In the genomic region with DNA sequence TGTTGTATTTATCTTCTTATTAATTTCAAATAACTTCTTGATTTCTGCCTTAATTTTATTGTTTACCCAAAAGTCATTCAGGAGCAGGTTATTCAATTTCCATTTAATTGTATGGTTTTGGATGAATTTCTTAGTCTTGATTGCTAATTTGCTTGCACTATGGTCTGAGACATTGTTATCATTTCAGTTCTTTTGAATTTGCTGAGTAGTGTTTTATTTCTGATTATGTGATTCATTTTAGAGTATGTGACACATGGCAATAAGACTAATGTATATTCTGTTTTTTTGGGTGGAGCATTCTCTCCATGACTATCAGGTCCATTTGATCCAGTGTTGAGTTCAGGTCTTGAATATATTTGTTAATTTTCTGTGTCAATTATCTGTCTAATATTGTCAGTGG, we compare ENCODE assay signal across 3 cellular contexts.
TF ChIP-seq lines count a peak whose summit lies in the region.

No MANE protein-coding gene starts in this region.

TF ChIP-seq in A549, 52 proteins besides CTCF, POLR2A, EP300 and RAD21:
- TF ChIP-seq HOXA7 (CRISPR knock-in tag; IDR thresholded peaks at IDR 0.05) (no peak), MAFK (IDR thresholded peaks at IDR 0.05; ENCODE audit: partially characterized antibody) (peak; percentile 40)

TF ChIP-seq in IMR-90, 13 proteins besides CTCF, POLR2A, EP300 and RAD21 (continued from another document):
- TF ChIP-seq MAFK (IDR thresholded peaks at IDR 0.05; ENCODE audit: low read depth, low read length): peak; percentile 58

TF ChIP-seq in K562, 482 proteins besides CTCF, POLR2A, EP300 and RAD21:
- TF ChIP-seq, protein P1, sequence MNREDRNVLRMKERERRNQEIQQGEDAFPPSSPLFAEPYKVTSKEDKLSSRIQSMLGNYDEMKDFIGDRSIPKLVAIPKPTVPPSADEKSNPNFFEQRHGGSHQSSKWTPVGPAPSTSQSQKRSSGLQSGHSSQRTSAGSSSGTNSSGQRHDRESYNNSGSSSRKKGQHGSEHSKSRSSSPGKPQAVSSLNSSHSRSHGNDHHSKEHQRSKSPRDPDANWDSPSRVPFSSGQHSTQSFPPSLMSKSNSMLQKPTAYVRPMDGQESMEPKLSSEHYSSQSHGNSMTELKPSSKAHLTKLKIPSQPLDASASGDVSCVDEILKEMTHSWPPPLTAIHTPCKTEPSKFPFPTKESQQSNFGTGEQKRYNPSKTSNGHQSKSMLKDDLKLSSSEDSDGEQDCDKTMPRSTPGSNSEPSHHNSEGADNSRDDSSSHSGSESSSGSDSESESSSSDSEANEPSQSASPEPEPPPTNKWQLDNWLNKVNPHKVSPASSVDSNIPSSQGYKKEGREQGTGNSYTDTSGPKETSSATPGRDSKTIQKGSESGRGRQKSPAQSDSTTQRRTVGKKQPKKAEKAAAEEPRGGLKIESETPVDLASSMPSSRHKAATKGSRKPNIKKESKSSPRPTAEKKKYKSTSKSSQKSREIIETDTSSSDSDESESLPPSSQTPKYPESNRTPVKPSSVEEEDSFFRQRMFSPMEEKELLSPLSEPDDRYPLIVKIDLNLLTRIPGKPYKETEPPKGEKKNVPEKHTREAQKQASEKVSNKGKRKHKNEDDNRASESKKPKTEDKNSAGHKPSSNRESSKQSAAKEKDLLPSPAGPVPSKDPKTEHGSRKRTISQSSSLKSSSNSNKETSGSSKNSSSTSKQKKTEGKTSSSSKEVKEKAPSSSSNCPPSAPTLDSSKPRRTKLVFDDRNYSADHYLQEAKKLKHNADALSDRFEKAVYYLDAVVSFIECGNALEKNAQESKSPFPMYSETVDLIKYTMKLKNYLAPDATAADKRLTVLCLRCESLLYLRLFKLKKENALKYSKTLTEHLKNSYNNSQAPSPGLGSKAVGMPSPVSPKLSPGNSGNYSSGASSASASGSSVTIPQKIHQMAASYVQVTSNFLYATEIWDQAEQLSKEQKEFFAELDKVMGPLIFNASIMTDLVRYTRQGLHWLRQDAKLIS (CRISPR knock-in tag; IDR thresholded peaks at IDR 0.05): no peak
- TF ChIP-seq COPS2 (conservative IDR thresholded peaks at IDR 0.05) (no peak), ZNF174 (CRISPR knock-in tag; IDR thresholded peaks at IDR 0.05) (no peak), PTTG1 (tag; IDR thresholded peaks at IDR 0.05; ENCODE audit: low read depth) (no peak), MAFF (IDR thresholded peaks at IDR 0.05; ENCODE audit: low read length) (peak; percentile 18; the same call in 1 of the 2 replicates), ZNF316 (IDR thresholded peaks at IDR 0.05) (peak; percentile 76), NCOA6 (IDR thresholded peaks at IDR 0.05) (no peak), ZNF696 (CRISPR knock-in tag; conservative IDR thresholded peaks at IDR 0.05) (no peak), ZNF224 (CRISPR knock-in tag; IDR thresholded peaks at IDR 0.05) (no peak), C11orf30 (IDR thresholded peaks at IDR 0.05; ENCODE audit: low read depth) (0 out of 2 replicates have a peak, but pooled peaks have one; percentile 44), XRCC4 (IDR thresholded peaks at IDR 0.05; ENCODE audit: extremely low read depth, insufficient read depth, insufficient read length) (no peak), NR2C2 (CRISPR knock-in tag; IDR thresholded peaks at IDR 0.05) (no peak), NR2C2 (tag; IDR thresholded peaks at IDR 0.05) (no peak), SMARCA4 (IDR thresholded peaks at IDR 0.05) (no peak), ZNF717 (CRISPR knock-in tag; IDR thresholded peaks at IDR 0.05) (no peak), NONO (IDR thresholded peaks at IDR 0.05; ENCODE audit: low read depth in 2 of 2, low read length in 1 of 2) (no peak), SPI1 (IDR thresholded peaks at IDR 0.05; ENCODE audit: borderline replicate concordance, low read depth, low read length) (no peak)
- TF ChIP-seq, protein P2, sequence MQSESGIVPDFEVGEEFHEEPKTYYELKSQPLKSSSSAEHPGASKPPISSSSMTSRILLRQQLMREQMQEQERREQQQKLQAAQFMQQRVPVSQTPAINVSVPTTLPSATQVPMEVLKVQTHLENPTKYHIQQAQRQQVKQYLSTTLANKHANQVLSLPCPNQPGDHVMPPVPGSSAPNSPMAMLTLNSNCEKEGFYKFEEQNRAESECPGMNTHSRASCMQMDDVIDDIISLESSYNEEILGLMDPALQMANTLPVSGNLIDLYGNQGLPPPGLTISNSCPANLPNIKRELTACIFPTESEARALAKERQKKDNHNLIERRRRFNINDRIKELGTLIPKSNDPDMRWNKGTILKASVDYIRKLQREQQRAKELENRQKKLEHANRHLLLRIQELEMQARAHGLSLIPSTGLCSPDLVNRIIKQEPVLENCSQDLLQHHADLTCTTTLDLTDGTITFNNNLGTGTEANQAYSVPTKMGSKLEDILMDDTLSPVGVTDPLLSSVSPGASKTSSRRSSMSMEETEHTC (IDR thresholded peaks at IDR 0.05): no peak
- TF ChIP-seq, protein P3, sequence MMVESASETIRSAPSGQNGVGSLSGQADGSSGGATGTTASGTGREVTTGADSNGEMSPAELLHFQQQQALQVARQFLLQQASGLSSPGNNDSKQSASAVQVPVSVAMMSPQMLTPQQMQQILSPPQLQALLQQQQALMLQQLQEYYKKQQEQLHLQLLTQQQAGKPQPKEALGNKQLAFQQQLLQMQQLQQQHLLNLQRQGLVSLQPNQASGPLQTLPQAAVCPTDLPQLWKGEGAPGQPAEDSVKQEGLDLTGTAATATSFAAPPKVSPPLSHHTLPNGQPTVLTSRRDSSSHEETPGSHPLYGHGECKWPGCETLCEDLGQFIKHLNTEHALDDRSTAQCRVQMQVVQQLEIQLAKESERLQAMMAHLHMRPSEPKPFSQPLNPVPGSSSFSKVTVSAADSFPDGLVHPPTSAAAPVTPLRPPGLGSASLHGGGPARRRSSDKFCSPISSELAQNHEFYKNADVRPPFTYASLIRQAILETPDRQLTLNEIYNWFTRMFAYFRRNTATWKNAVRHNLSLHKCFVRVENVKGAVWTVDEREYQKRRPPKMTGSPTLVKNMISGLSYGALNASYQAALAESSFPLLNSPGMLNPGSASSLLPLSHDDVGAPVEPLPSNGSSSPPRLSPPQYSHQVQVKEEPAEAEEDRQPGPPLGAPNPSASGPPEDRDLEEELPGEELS (CRISPR knock-in tag; IDR thresholded peaks at IDR 0.05; ENCODE audit: borderline replicate concordance): no peak
- TF ChIP-seq, protein P4, sequence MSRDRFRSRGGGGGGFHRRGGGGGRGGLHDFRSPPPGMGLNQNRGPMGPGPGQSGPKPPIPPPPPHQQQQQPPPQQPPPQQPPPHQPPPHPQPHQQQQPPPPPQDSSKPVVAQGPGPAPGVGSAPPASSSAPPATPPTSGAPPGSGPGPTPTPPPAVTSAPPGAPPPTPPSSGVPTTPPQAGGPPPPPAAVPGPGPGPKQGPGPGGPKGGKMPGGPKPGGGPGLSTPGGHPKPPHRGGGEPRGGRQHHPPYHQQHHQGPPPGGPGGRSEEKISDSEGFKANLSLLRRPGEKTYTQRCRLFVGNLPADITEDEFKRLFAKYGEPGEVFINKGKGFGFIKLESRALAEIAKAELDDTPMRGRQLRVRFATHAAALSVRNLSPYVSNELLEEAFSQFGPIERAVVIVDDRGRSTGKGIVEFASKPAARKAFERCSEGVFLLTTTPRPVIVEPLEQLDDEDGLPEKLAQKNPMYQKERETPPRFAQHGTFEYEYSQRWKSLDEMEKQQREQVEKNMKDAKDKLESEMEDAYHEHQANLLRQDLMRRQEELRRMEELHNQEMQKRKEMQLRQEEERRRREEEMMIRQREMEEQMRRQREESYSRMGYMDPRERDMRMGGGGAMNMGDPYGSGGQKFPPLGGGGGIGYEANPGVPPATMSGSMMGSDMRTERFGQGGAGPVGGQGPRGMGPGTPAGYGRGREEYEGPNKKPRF (IDR thresholded peaks at IDR 0.05; ENCODE audit: low read depth, low read length): no peak
